Comparison of ENCODE assay signal across 8 cellular contexts in genomic region chr6:79077680-79078056, GRCh38. TPM values are rescaled to one million over a fixed set of nuclear protein-coding genes. Genes with fewer than 3 reads are reported as not detected.
A peak's percentile ranks its signal among the peaks of the same experiment; 100 is the strongest.
DNase-seq lines count a peak whose midpoint lies in the region; ATAC-seq and TF ChIP-seq lines count a peak whose summit lies in the region.

No MANE protein-coding gene starts in this region.

- H3K27ac ChIP-seq in BLaER1 (peak overlapping the region; percentile 92), substantia nigra (ENCODE audit: low read depth, low read length, poor library complexity, severe bottlenecking) (peak overlapping the region; percentile 94)

- no peaks in the 10 kb centered on the region for H3K36me3 ChIP-seq in BLaER1

- H3K4me3 ChIP-seq in BLaER1 (peak overlapping the region; percentile 74), astrocyte of the spinal cord (ENCODE audit: low read depth, low read length) (peak overlapping the region; percentile 77)

- peak overlapping the region; percentile 87 for H3K9ac ChIP-seq in BLaER1

- H3K4me1 ChIP-seq in BLaER1 = peaks cover 10% of the 10 kb centered on the region

- ATAC-seq in GM18858 (IDR thresholded peaks at IDR 0.05; ENCODE audit: unreplicated experiment) (peak; percentile 12), HG02981 (IDR thresholded peaks at IDR 0.05; ENCODE audit: unreplicated experiment) (peak; percentile 25), left colon (peak; percentile 58)

- in situ Hi-C loops in astrocyte of the spinal cord (cut with HindIII; ENCODE audit: low sequenced_read_pairs) = no loop called here

- intact Hi-C loops in left colon (cut with DNase I, micrococcal nuclease) = loop anchor here in 1 of 2 donors (5.0 kb wide), 1 partner anchor 155 kb away; the partner anchor contains the start of gene HMGN3

- H3K27me3 ChIP-seq in BLaER1 = no peaks in the 10 kb centered on the region

- no peak for TF ChIP-seq CTCF in astrocyte of the spinal cord (IDR thresholded peaks at IDR 0.05; ENCODE audit: low read depth, low read length)

- no peak overlapping the region for H3K4me2 ChIP-seq in BLaER1

- no peaks in the 10 kb centered on the region for H3K9me3 ChIP-seq in BLaER1

- peaks cover 24% of the 10 kb centered on the region; the same call in 1 of the 2 replicates for H4K20me1 ChIP-seq in BLaER1

- DNase-seq in NCI-H748 (lab: John Stamatoyannopoulos, UW; ENCODE audit: unreplicated experiment) (peak; percentile 85), astrocyte of the spinal cord (ENCODE audit: low read depth, low spot score) (no peak), left colon (peak in 1 of 2 donors; percentile 49), substantia nigra (lab: John Stamatoyannopoulos, UW) (peak in 6 of 49 donors; percentile 23 to 74 (median 60)), epidermal melanocyte (ENCODE audit: insufficient read length, low spot score) (no peak)

RNA-seq across cellular contexts. Expression of gene PHIP, which starts 0.4 kb away (rescaled TPM):
- total RNA-seq in left colon = 10 to 100 TPM; 17.9 to 19.2 TPM
